ENCODE assay signal across 10 cellular contexts in the genomic region with DNA sequence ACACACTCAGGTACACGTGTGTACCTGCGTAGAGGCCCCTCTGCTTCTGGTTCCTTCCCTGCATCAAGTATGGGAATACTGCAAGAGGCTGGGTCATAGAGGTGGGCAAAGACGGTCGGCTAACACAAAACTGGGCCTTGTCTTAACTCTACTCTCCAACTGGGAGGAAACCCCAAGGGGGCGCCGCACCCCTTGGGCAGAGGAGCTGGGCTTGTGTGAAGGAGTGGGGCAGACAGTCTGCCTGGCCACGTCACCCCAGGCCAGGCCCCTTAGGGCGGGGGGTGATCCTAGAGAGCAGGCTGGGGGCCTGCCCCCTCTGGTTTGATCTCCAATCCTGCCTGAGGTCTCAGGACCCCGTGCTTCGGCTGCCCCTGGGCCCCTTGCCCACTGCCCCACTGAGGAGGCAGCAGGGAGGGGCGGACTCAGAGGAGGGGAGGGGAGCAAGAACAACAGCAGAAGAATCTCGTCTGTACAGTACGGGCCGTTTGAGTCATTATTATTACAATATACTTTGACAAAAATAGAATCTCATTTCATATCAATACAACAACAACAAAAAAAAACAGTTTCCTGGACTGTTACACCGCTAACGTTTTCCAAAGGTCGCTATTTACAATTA. TPM values are rescaled to one million over a fixed set of nuclear protein-coding genes. Genes with fewer than 3 reads are reported as not detected.
A peak's percentile ranks its signal among the peaks of the same experiment; 100 is the strongest.
DNase-seq lines count a peak whose midpoint lies in the region; ATAC-seq, FAIRE-seq and TF ChIP-seq lines count a peak whose summit lies in the region.
"Had no signal": no experiment of that assay in that cellular context is flagged by ENCODE, and none has a peak within 500 bp of the region (broad histone marks: within the 10 kb centered on the region; RNA-seq: fewer than 3 reads in every experiment).

No MANE protein-coding gene starts in this region.

- no peak for TF ChIP-seq EP300 in H1 (IDR thresholded peaks at IDR 0.05; ENCODE audit: borderline replicate concordance in 1 of 2, low read depth in 2 of 2, low read length in 2 of 2)

- no peak overlapping the region for H4K8ac ChIP-seq in H1 (ENCODE audit: extremely low read depth, insufficient read depth, low read length)

- H3K4me3 ChIP-seq in NB4 (ENCODE audit: low read depth, low read length), result no peak overlapping the region
- H3K4me3 ChIP-seq in H1 (ENCODE audit: extremely low read depth in 1 of 4, insufficient read depth in 2 of 4, low read depth in 3 of 4, low read length in 4 of 4), result no peak overlapping the region
- no peak overlapping the region for H3K4me3 ChIP-seq in retinal pigment epithelial cell (ENCODE audit: low read length)

- FAIRE-seq in H1 (lab: Jason Lieb, UNC), result no peak

- no peak overlapping the region for H2BK15ac ChIP-seq in H1 (ENCODE audit: low read length)

- H3K9me3 ChIP-seq in H1 (ENCODE audit: insufficient read depth in 2 of 2, low read depth in 1 of 2, low read length in 1 of 2), result no peaks in the 10 kb centered on the region

- POLR2A ChIA-PET in H1 (lab: Charles Lee; ENCODE audit: partially characterized antibody), result interaction anchor here (0.6 to 1.6 kb wide), 7 partner anchors 8 to 132 kb away, joined by 3 to 11 read pairs (median 4); no protein-coding TSS in a partner anchor

- no peaks in the 10 kb centered on the region for H4K20me1 ChIP-seq in H1 (replicated peaks in 1 of 2; ENCODE audit: control insufficient read depth in 1 of 2, insufficient read depth in 2 of 2, low read length in 2 of 2)

- peaks cover 0 to 9% (median 1%) of the 10 kb centered on the region in 4 experiments; a peak in 2 of 8 replicates for H3K36me3 ChIP-seq in H1 (ENCODE audit: control insufficient read depth in 2 of 4, insufficient read depth in 4 of 4, low read length in 3 of 4)

- H3K4me2 ChIP-seq in H1 (ENCODE audit: insufficient read depth in 1 of 2, low read depth in 2 of 2, low read length in 2 of 2), result no peak overlapping the region

- no peaks in the 10 kb centered on the region for H3K23me2 ChIP-seq in H1 (ENCODE audit: low read depth, low read length)

- H3K79me2 ChIP-seq in H1 (ENCODE audit: control insufficient read depth in 1 of 2, insufficient read depth in 2 of 2, low read length in 2 of 2), result no peaks in the 10 kb centered on the region

- H4K91ac ChIP-seq in H1 (replicated peaks; ENCODE audit: insufficient read length, low read length), result no peak overlapping the region

- no peak overlapping the region for H3K23ac ChIP-seq in H1 (ENCODE audit: insufficient read length)

- peaks cover 0 to 18% (median 8%) of the 10 kb centered on the region in 4 experiments; a peak in 5 of 7 replicates for H3K4me1 ChIP-seq in H1 (replicated peaks in 1 of 4; ENCODE audit: control insufficient read depth in 3 of 4, insufficient read depth in 4 of 4, low read length in 3 of 4)

- H2BK12ac ChIP-seq in H1 (ENCODE audit: low read depth, low read length), result 0 out of 2 replicates have a peak overlapping the region, but pooled peaks have one; percentile 60

- no peak overlapping the region for H3K9ac ChIP-seq in H1 (replicated peaks in 1 of 4; ENCODE audit: extremely low read depth in 1 of 4, low read depth in 3 of 4, low read length in 3 of 4)

- H4K5ac ChIP-seq in H1 (ENCODE audit: insufficient read length, low read depth, low read length), result no peak overlapping the region

- no peak overlapping the region for H2BK20ac ChIP-seq in H1 (ENCODE audit: low read length)

- no peak for TF ChIP-seq POLR2A in NB4 (IDR thresholded peaks at IDR 0.05; ENCODE audit: extremely low read depth, insufficient read length)
- no peak for TF ChIP-seq POLR2A in H1 (IDR thresholded peaks at IDR 0.05; ENCODE audit: control extremely low read depth in 1 of 2, low read depth in 2 of 2, low read length in 2 of 2)

- H3K27me3 ChIP-seq in H1 (replicated peaks in 1 of 4; ENCODE audit: control insufficient read depth in 3 of 4, extremely low read depth in 1 of 4, insufficient read depth in 3 of 4, low read length in 3 of 4), result no peaks in the 10 kb centered on the region; a peak in 1 of 7 replicates

- peak; percentile 66 to 78 for TF ChIP-seq RAD21 in H1 (IDR thresholded peaks at IDR 0.05 in 1 of 2, conservative IDR thresholded peaks at IDR 0.05 in 1 of 2; ENCODE audit: low read depth in 2 of 2, low read length in 2 of 2)

- WGBS in H1 (ENCODE audit: extremely low coverage in 1 of 2, insufficient coverage in 1 of 2, insufficient read length in 1 of 2, insufficient replicate concordance in 2 of 2, low coverage in 1 of 2, low lambda C conversion rate in 2 of 2, missing lambda C conversion rate in 1 of 2), 2 experiments, result 76% methylated on average over 16 of the region's 17 CpGs; no CpG with 5 or more reads in 1 of the 2 experiments

- H2AK5ac ChIP-seq in H1 (ENCODE audit: low read depth, low read length), result no peak overlapping the region; the same call in 1 of the 2 replicates

- no peak overlapping the region for H3K18ac ChIP-seq in H1 (ENCODE audit: extremely low read depth, low read length)

- H2AFZ ChIP-seq in H1 (ENCODE audit: low read length), result no peak overlapping the region

- no peak overlapping the region for H2BK120ac ChIP-seq in H1 (replicated peaks; ENCODE audit: low read depth, low read length)

- no peak overlapping the region for H3K4ac ChIP-seq in H1 (replicated peaks; ENCODE audit: insufficient read length, low read depth, low read length)

- TF ChIP-seq CTCF in NB4 (IDR thresholded peaks at IDR 0.05; ENCODE audit: low read depth, low read length) (peak; percentile 22), H1 (IDR thresholded peaks at IDR 0.05; ENCODE audit: control extremely low read depth in 1 of 3, insufficient read depth in 1 of 3, low read depth in 1 of 3, low read length in 3 of 3) (peak; percentile 66 to 68 (median 68)), retinal pigment epithelial cell (conservative IDR thresholded peaks at IDR 0.05; ENCODE audit: low read depth, low read length) (peak; percentile 38)

- H3K27ac ChIP-seq in H1 (ENCODE audit: low read depth, low read length), result no peak overlapping the region
- H3K27ac ChIP-seq: HL-60 had no signal

- H3K14ac ChIP-seq in H1 (ENCODE audit: insufficient read length), result no peak overlapping the region

- H2BK5ac ChIP-seq in H1 (ENCODE audit: low read depth, low read length), result peak overlapping the region; percentile 52; the same call in 1 of the 2 replicates

- no peak for ATAC-seq in GM19452 (IDR thresholded peaks at IDR 0.05; ENCODE audit: unreplicated experiment)

- CTCF ChIA-PET in H1 (lab: Charles Lee; ENCODE audit: partially characterized antibody), result interaction anchor here (0.6 to 3.1 kb wide), 30 partner anchors 8 to 223 kb away, joined by 3 to 23 read pairs (median 5); partner anchors contain the start of gene MEF2D

- DNase-seq in ELF-1 (ENCODE audit: low read depth, low spot score), result peak; percentile 32
- DNase-seq in NB4 (ENCODE audit: low read depth), result peak; percentile 44
- DNase-seq in H1 (ENCODE audit: low read depth in 1 of 2, low spot score in 2 of 2), result peak in 1 of 2 experiments; percentile 73
- DNase-seq in retinal pigment epithelial cell (ENCODE audit: low read depth), result no peak
- DNase-seq in amygdala (lab: John Stamatoyannopoulos, UW), result no peak
- DNase-seq in activated effector memory CD4-positive, alpha-beta T cell treated with anti-CD3 and anti-CD28 coated beads, Interleukin-2, amount 50 U/mL, for 16 hours, result no peak
- DNase-seq in SKM-1 treated with dmso at 0.1 percent for 144 hours (lab: John Stamatoyannopoulos, UW; ENCODE audit: unreplicated experiment), result no peak
- DNase-seq: activated naive CD8-positive, alpha-beta T cell treated with anti-CD3 and anti-CD28 coated beads, Interleukin-2, amount 10 ng/mL, durations not matched to agents 7 days and 5 days had no signal

- no peak overlapping the region for H3K56ac ChIP-seq in H1 (replicated peaks; ENCODE audit: insufficient read length, low read depth, low read length)

- H3K79me1 ChIP-seq in H1 (ENCODE audit: low read depth, low read length), result no peaks in the 10 kb centered on the region; the same call in 1 of the 2 replicates

TF ChIP-seq in H1, 55 proteins besides CTCF, POLR2A, EP300 and RAD21:
- TF ChIP-seq HDAC6 (IDR thresholded peaks at IDR 0.05; ENCODE audit: low read depth, low read length), result no peak
- TF ChIP-seq GTF2F1 (IDR thresholded peaks at IDR 0.05; ENCODE audit: borderline replicate concordance, low read depth, low read length), result no peak
- no peak for TF ChIP-seq PHF8 (conservative IDR thresholded peaks at IDR 0.05; ENCODE audit: low read depth, low read length)
- TF ChIP-seq BRCA1 (IDR thresholded peaks at IDR 0.05; ENCODE audit: low read depth, low read length), result no peak
- TF ChIP-seq MAFK (IDR thresholded peaks at IDR 0.05; ENCODE audit: low read depth, low read length), result no peak
- TF ChIP-seq JUN (IDR thresholded peaks at IDR 0.05; ENCODE audit: low read depth, low read length), result no peak
- TF ChIP-seq RBBP5 (IDR thresholded peaks at IDR 0.05; ENCODE audit: borderline replicate concordance, low read depth, low read length), result no peak
- no peak for TF ChIP-seq ASH2L (IDR thresholded peaks at IDR 0.05; ENCODE audit: low read length)
- TF ChIP-seq SRF (IDR thresholded peaks at IDR 0.05; ENCODE audit: low read depth, low read length), result no peak
- no peak for TF ChIP-seq NRF1 (IDR thresholded peaks at IDR 0.05; ENCODE audit: low read depth, low read length)
- TF ChIP-seq, protein P1, sequence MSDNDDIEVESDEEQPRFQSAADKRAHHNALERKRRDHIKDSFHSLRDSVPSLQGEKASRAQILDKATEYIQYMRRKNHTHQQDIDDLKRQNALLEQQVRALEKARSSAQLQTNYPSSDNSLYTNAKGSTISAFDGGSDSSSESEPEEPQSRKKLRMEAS (IDR thresholded peaks at IDR 0.05), result no peak
- no peak for TF ChIP-seq POU5F1 (IDR thresholded peaks at IDR 0.05; ENCODE audit: low read depth, low read length)
- TF ChIP-seq CBX5 (IDR thresholded peaks at IDR 0.05; ENCODE audit: low read depth, low read length), result no peak
- no peak for TF ChIP-seq SP1 (IDR thresholded peaks at IDR 0.05; ENCODE audit: low read depth, low read length)
- no peak for TF ChIP-seq TEAD4 (IDR thresholded peaks at IDR 0.05; ENCODE audit: low read depth, low read length)
- TF ChIP-seq CEBPB (IDR thresholded peaks at IDR 0.05; ENCODE audit: low read depth, low read length), result no peak

RNA-seq across cellular contexts. Expression of gene MEF2D, which starts 34.7 kb away (rescaled TPM):
- total RNA-seq in H1 (2021; fragmentation: NEBNext Ultra II Directional; extraction: Animal tissue kit (Norgen Biotek cat#: 25700)), result 17.3 and 19.5 TPM in 2 replicates
- polyA plus RNA-seq in H1 (2011; rRNA removed), result 20.3 and 44.4 TPM in 2 replicates
- 12.4 TPM for polyA plus RNA-seq in H1 (2011; cell fraction: cytosol; rRNA removed)
- polyA plus RNA-seq in H1 (2011; cell fraction: nucleus; rRNA removed), result 19.5 TPM
- 10.3 to 14.6 TPM (median 12.8 TPM) in 4 replicates for polyA plus RNA-seq in H1 (2012, experiment 1 of 2)
- polyA plus RNA-seq in H1 (2012, experiment 2 of 2), result 8.1 TPM
- polyA plus RNA-seq in H1 (2013, experiment 1 of 2), result 9.1 TPM
- polyA plus RNA-seq in H1 (2013, experiment 2 of 2), result 8.8 TPM
- 6.7 and 7.7 TPM in 2 replicates for polyA minus RNA-seq in H1 (2011; rRNA and poly(A)+ RNA removed)
- 14.5 TPM for polyA minus RNA-seq in H1 (2011; cell fraction: cytosol; rRNA and poly(A)+ RNA removed)
- polyA minus RNA-seq in H1 (2011; cell fraction: nucleus; rRNA and poly(A)+ RNA removed), result 9.3 TPM

Comparison
In these comparisons a context has a peak if more than half of its experiments do, and no peak if none do; other contexts are left out.
1. DNase-seq: peak in ELF-1 (single experiment) and NB4 (single experiment); none in retinal pigment epithelial cell (single experiment), amygdala (0 of 56), activated effector memory CD4-positive, alpha-beta T cell treated with anti-CD3 and anti-CD28 coated beads, Interleukin-2, amount 50 U/mL, for 16 hours (single experiment) and SKM-1 treated with dmso at 0.1 percent for 144 hours (single experiment).
2. Peak in every context shown above with its lines, with median percentiles within 50 percentile points of each other: CTCF ChIP-seq.